26 cellular contexts compared by ENCODE assay signal in the genomic region with DNA sequence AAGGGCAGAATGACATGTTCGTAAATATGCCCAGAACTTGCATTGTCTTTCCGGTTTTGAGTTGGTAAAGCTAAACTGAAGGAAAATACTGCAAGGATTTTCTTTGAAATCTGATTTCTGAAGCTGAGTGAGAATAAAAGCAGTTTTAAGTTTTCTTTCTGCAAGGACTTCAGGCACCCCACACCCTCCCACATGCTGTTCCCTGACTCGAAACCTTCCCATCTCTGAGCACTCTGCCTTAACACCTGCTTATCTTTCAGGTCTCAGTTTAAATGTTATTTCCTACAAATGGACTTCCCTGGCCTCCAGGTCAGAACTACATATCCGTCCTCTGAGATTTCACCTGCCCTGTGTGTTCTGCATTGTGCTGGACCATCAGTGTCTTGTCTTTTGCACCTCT.
"Had no signal": no experiment of that assay in that cellular context is flagged by ENCODE, and none has a peak within 500 bp of the region (broad histone marks: within the 10 kb centered on the region; RNA-seq: fewer than 3 reads in every experiment).

No MANE protein-coding gene starts in this region.

- DNase-seq: activated CD4-positive, alpha-beta memory T cell treated with anti-CD3 and anti-CD28 coated beads, Interleukin-2, amount 10 ng/mL, durations not matched to agents 7 days and 5 days; activated CD4-positive, alpha-beta T cell treated with anti-CD3 and anti-CD28 coated beads for 36 hours; activated CD4-positive, alpha-beta T cell treated with anti-CD3 and anti-CD28 coated beads, Interleukin-2, amount 10 ng/mL, durations not matched to agents 24 days and 14 days; activated CD4-positive, CD25-positive, alpha-beta regulatory T cell; activated CD4-positive, CD25-positive, alpha-beta regulatory T cell treated with anti-CD3 and anti-CD28 coated beads, Interleukin-2, amount 50 U/mL, for 72 hours; activated CD8-positive, alpha-beta memory T cell treated with anti-CD3 and anti-CD28 coated beads, Interleukin-2, amount 50 U/mL, for 48 hours; activated gamma-delta T cell; activated naive CD4-positive, alpha-beta T cell; activated naive CD4-positive, alpha-beta T cell treated with anti-CD3 and anti-CD28 coated beads, Interleukin-2, amount 10 ng/mL, durations not matched to agents 7 days and 5 days; activated naive CD8-positive, alpha-beta T cell treated with anti-CD3 and anti-CD28 coated beads, Interleukin-2, amount 10 ng/mL, durations not matched to agents 7 days and 5 days; activated T-cell treated with anti-CD3 and anti-CD28 coated beads for 4 hours; activated T-cell treated with anti-CD3 and anti-CD28 coated beads, Interleukin-2, amount 50 U/mL, for 24 hours; activated T-cell treated with anti-CD3 and anti-CD28 coated beads, Interleukin-2, amount 50 U/mL, for 72 hours; anterior cingulate cortex; cortex of kidney; dermis blood vessel endothelial cell; effector CD4-positive, alpha-beta T cell; effector memory CD8-positive, alpha-beta T cell; foreskin keratinocyte; gastrocnemius medialis; glutamatergic neuron; T-helper 2 cell had no signal

- H3K9me3 Mint-ChIP-seq: activated CD4-positive, alpha-beta T cell treated with anti-CD3 and anti-CD28 coated beads, Interleukin-2, amount 10 ng/mL, durations not matched to agents 24 days and 14 days; activated naive CD4-positive, alpha-beta T cell treated with anti-CD3 and anti-CD28 coated beads, Interleukin-2, amount 10 ng/mL, durations not matched to agents 7 days and 5 days; activated naive CD4-positive, alpha-beta T cell treated with anti-CD3 and anti-CD28 coated beads, Interleukin-2, amount 50 U/mL, for 72 hours; activated T-cell treated with anti-CD3 and anti-CD28 coated beads, Interleukin-2, amount 50 U/mL, for 24 hours; activated T-cell treated with anti-CD3 and anti-CD28 coated beads, Interleukin-2, amount 50 U/mL, for 72 hours; effector memory CD8-positive, alpha-beta T cell had no signal

- H3K4me3 Mint-ChIP-seq: activated CD4-positive, alpha-beta memory T cell treated with anti-CD3 and anti-CD28 coated beads, Interleukin-2, amount 10 ng/mL, durations not matched to agents 7 days and 5 days; activated CD4-positive, alpha-beta T cell treated with anti-CD3 and anti-CD28 coated beads for 36 hours; activated CD4-positive, alpha-beta T cell treated with anti-CD3 and anti-CD28 coated beads, Interleukin-2, amount 10 ng/mL, durations not matched to agents 24 days and 14 days; activated naive CD4-positive, alpha-beta T cell treated with anti-CD3 and anti-CD28 coated beads, Interleukin-2, amount 10 ng/mL, durations not matched to agents 7 days and 5 days; activated naive CD8-positive, alpha-beta T cell treated with anti-CD3 and anti-CD28 coated beads, Interleukin-2, amount 10 ng/mL, durations not matched to agents 7 days and 5 days; activated T-cell treated with anti-CD3 and anti-CD28 coated beads, Interleukin-2, amount 50 U/mL, for 24 hours; activated T-cell treated with anti-CD3 and anti-CD28 coated beads, Interleukin-2, amount 50 U/mL, for 72 hours; effector memory CD8-positive, alpha-beta T cell had no signal

- H3K27ac ChIP-seq: foreskin keratinocyte, gastrocnemius medialis had no signal

- H3K27ac Mint-ChIP-seq: activated CD4-positive, alpha-beta memory T cell treated with anti-CD3 and anti-CD28 coated beads, Interleukin-2, amount 10 ng/mL, durations not matched to agents 7 days and 5 days; activated CD4-positive, alpha-beta T cell treated with anti-CD3 and anti-CD28 coated beads for 36 hours; activated CD4-positive, alpha-beta T cell treated with anti-CD3 and anti-CD28 coated beads, Interleukin-2, amount 10 ng/mL, durations not matched to agents 24 days and 14 days; activated naive CD4-positive, alpha-beta T cell treated with anti-CD3 and anti-CD28 coated beads, Interleukin-2, amount 50 U/mL, for 72 hours; activated naive CD8-positive, alpha-beta T cell treated with anti-CD3 and anti-CD28 coated beads, Interleukin-2, amount 10 ng/mL, durations not matched to agents 7 days and 5 days; activated T-cell treated with anti-CD3 and anti-CD28 coated beads, Interleukin-2, amount 50 U/mL, for 24 hours; activated T-cell treated with anti-CD3 and anti-CD28 coated beads, Interleukin-2, amount 50 U/mL, for 72 hours had no signal

- FAIRE-seq: astrocyte, colon had no signal

- H3K27me3 Mint-ChIP-seq: activated CD4-positive, alpha-beta T cell treated with anti-CD3 and anti-CD28 coated beads for 36 hours; activated CD4-positive, alpha-beta T cell treated with anti-CD3 and anti-CD28 coated beads, Interleukin-2, amount 10 ng/mL, durations not matched to agents 24 days and 14 days; activated naive CD4-positive, alpha-beta T cell treated with anti-CD3 and anti-CD28 coated beads, Interleukin-2, amount 10 ng/mL, durations not matched to agents 7 days and 5 days; activated naive CD8-positive, alpha-beta T cell treated with anti-CD3 and anti-CD28 coated beads, Interleukin-2, amount 10 ng/mL, durations not matched to agents 7 days and 5 days; activated T-cell treated with anti-CD3 and anti-CD28 coated beads, Interleukin-2, amount 50 U/mL, for 24 hours; effector memory CD8-positive, alpha-beta T cell had no signal

- H3K4me1 ChIP-seq: foreskin keratinocyte, gastrocnemius medialis had no signal

- H3K4me1 Mint-ChIP-seq: activated CD4-positive, alpha-beta memory T cell treated with anti-CD3 and anti-CD28 coated beads, Interleukin-2, amount 10 ng/mL, durations not matched to agents 7 days and 5 days; activated CD4-positive, alpha-beta T cell treated with anti-CD3 and anti-CD28 coated beads for 36 hours; activated CD4-positive, alpha-beta T cell treated with anti-CD3 and anti-CD28 coated beads, Interleukin-2, amount 10 ng/mL, durations not matched to agents 24 days and 14 days; activated naive CD4-positive, alpha-beta T cell treated with anti-CD3 and anti-CD28 coated beads, Interleukin-2, amount 10 ng/mL, durations not matched to agents 7 days and 5 days; activated naive CD8-positive, alpha-beta T cell treated with anti-CD3 and anti-CD28 coated beads, Interleukin-2, amount 10 ng/mL, durations not matched to agents 7 days and 5 days had no signal

- H3K36me3 ChIP-seq: gastrocnemius medialis had no signal

- H3K4me3 ChIP-seq: gastrocnemius medialis had no signal

- H3K27me3 ChIP-seq: foreskin keratinocyte, gastrocnemius medialis had no signal

- ATAC-seq: activated CD4-positive, alpha-beta T cell treated with anti-CD3 and anti-CD28 coated beads for 36 hours; activated naive CD4-positive, alpha-beta T cell treated with anti-CD3 and anti-CD28 coated beads, Interleukin-2, amount 50 U/mL, for 72 hours; activated T-cell treated with anti-CD3 and anti-CD28 coated beads, Interleukin-2, amount 50 U/mL, for 72 hours; effector memory CD8-positive, alpha-beta T cell; esophagus mucosa; foreskin keratinocyte; gastrocnemius medialis had no signal
